ENCODE assay signal across 13 cellular contexts in the genomic region with DNA sequence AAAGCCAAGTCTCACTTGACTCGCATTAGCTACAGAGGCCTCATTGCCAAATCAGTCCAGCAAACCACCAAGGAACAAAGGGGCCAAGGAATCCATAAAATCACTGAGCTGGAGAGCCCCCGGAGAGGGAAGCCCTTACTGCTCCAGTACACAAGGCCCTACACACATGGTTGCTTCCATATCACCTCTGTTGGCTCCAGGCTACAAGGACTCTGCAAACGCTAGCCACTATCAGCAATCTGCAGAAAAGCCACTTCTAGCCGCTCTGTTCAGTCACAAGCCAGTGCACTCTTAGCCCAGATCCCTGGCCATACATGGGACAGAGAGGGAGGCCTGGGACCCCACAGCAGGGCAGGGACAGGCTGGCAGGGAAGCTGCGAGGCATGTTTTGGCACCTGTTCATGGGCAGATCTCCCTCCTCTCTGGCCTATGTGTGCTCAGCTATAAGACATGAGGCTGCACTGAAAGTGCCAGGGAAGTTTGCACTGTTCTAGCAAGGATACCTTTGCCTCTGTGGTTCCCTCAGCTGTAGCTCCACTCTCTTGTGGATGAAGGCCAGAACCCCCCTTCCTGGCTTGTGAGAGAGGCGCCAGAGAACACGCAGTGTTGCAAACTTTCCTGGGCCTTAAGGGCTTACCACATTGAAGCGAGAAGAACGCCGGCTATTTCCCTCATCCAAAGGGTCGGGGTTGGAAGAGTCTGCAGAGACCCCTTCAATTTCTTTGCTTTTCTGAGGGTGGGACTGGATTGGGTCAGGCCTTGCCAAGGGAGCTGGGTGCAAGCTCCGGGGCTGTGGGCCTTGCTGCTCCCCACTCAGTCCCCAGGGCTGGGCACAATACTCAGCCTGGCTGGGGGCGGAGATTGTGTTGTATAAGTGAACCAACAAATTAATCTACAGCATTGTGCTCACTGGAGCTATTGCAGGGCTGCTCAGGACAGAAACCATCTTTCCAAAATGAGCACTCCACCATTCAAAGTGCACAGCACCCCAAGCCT.
DNase-seq lines count a peak whose midpoint lies in the region; ATAC-seq and TF ChIP-seq lines count a peak whose summit lies in the region.
"Had no signal": no experiment of that assay in that cellular context is flagged by ENCODE, and none has a peak within 500 bp of the region (broad histone marks: within the 10 kb centered on the region; RNA-seq: fewer than 3 reads in every experiment).

No MANE protein-coding gene starts in this region.

- no peaks in the 10 kb centered on the region for H3K79me2 ChIP-seq in GM23338 (replicated peaks; ENCODE audit: insufficient read depth)

- H3K4me3 ChIP-seq in endodermal cell (ENCODE audit: low read length): no peak overlapping the region
- no peak overlapping the region for H3K4me3 ChIP-seq in spleen
- no peak overlapping the region for H3K4me3 ChIP-seq in GM23338

- intact Hi-C loops in spleen (cut with DNase I; ENCODE audit: low total_unique reads): loop anchor here (10.0 kb wide), 1 partner anchor 557 kb away; no protein-coding TSS in a partner anchor

- no peak for ATAC-seq in GM21529 (IDR thresholded peaks at IDR 0.05; ENCODE audit: unreplicated experiment)
- no peak for ATAC-seq in GM18909 (IDR thresholded peaks at IDR 0.05; ENCODE audit: poor library complexity, unreplicated experiment)
- no peak for ATAC-seq in GM23338
- ATAC-seq: stimulated activated naive CD8-positive, alpha-beta T cell treated with anti-CD3 and anti-CD28 coated beads, Interleukin-15, amount 100 ng/mL, for 72 hours had no signal

- H3K36me3 ChIP-seq in endodermal cell (ENCODE audit: control insufficient read depth, insufficient read depth, low read length) (no peaks in the 10 kb centered on the region), spleen (no peaks in the 10 kb centered on the region), GM23338 (ENCODE audit: insufficient read depth) (no peaks in the 10 kb centered on the region)

- H2AFZ ChIP-seq in GM23338: no peak overlapping the region

- no peaks in the 10 kb centered on the region for H4K20me1 ChIP-seq in GM23338 (replicated peaks; ENCODE audit: insufficient read depth)

- H3K27me3 ChIP-seq in endodermal cell (ENCODE audit: control insufficient read depth, insufficient read depth, low read length, poor library complexity, severe bottlenecking) (no peaks in the 10 kb centered on the region), spleen (replicated peaks in 1 of 7) (no peaks in the 10 kb centered on the region), GM23338 (ENCODE audit: insufficient read depth) (no peaks in the 10 kb centered on the region)

- H3K9me3 Mint-ChIP-seq in endodermal cell (no peaks in the 10 kb centered on the region), GM23338 (no peaks in the 10 kb centered on the region)
- H3K9me3 Mint-ChIP-seq: activated CD4-positive, alpha-beta T cell treated with anti-CD3 and anti-CD28 coated beads, Interleukin-2, amount 10 ng/mL, durations not matched to agents 7 days and 5 days; CD4-positive, CD25-positive, alpha-beta regulatory T cell; stimulated activated naive CD8-positive, alpha-beta T cell treated with anti-CD3 and anti-CD28 coated beads, Interleukin-15, amount 100 ng/mL, for 72 hours had no signal

- peaks cover 14% of the 10 kb centered on the region for H3K4me1 Mint-ChIP-seq in endodermal cell
- H3K4me1 Mint-ChIP-seq in GM23338: no peaks in the 10 kb centered on the region
- H3K4me1 Mint-ChIP-seq: activated CD4-positive, alpha-beta T cell treated with anti-CD3 and anti-CD28 coated beads, Interleukin-2, amount 10 ng/mL, durations not matched to agents 7 days and 5 days; CD4-positive, CD25-positive, alpha-beta regulatory T cell; stimulated activated naive CD8-positive, alpha-beta T cell treated with anti-CD3 and anti-CD28 coated beads, Interleukin-15, amount 100 ng/mL, for 72 hours had no signal

- WGBS in endodermal cell (ENCODE audit: insufficient coverage in 1 of 2, insufficient read length in 1 of 2), 2 experiments: 92 to 93% methylated on average over 9 to 12 of the region's 13 CpGs
- WGBS in spleen, 5 donors: 70 to 83% (median 80%) methylated on average over 10 to 13 of the region's 13 CpGs

- no peaks in the 10 kb centered on the region for H3F3A ChIP-seq in GM23338 (replicated peaks; ENCODE audit: low read depth)

- H3K9ac ChIP-seq in endodermal cell (ENCODE audit: extremely low read depth, low read length, poor library complexity, severe bottlenecking): no peak overlapping the region

- H3K27ac Mint-ChIP-seq in endodermal cell (no peak overlapping the region), GM23338 (no peak overlapping the region)
- H3K27ac Mint-ChIP-seq: activated CD4-positive, alpha-beta T cell treated with anti-CD3 and anti-CD28 coated beads, Interleukin-2, amount 10 ng/mL, durations not matched to agents 7 days and 5 days; CD4-positive, CD25-positive, alpha-beta regulatory T cell had no signal

- H3K27me3 Mint-ChIP-seq in endodermal cell (ENCODE audit: insufficient read depth): no peaks in the 10 kb centered on the region
- H3K27me3 Mint-ChIP-seq in GM23338 (ENCODE audit: insufficient read depth, low read depth, poor library complexity): peaks cover 9% of the 10 kb centered on the region
- H3K27me3 Mint-ChIP-seq: activated CD4-positive, alpha-beta T cell treated with anti-CD3 and anti-CD28 coated beads, Interleukin-2, amount 10 ng/mL, durations not matched to agents 7 days and 5 days; stimulated activated naive CD8-positive, alpha-beta T cell treated with anti-CD3 and anti-CD28 coated beads, Interleukin-15, amount 100 ng/mL, for 72 hours had no signal

- no peak for TF ChIP-seq CTCF in endodermal cell (conservative IDR thresholded peaks at IDR 0.05)
- no peak for TF ChIP-seq CTCF in spleen (IDR thresholded peaks at IDR 0.05 in 8 of 11, conservative IDR thresholded peaks at IDR 0.05 in 3 of 11)
- no peak for TF ChIP-seq CTCF in GM23338 (conservative IDR thresholded peaks at IDR 0.05; ENCODE audit: low read depth in 2 of 2)

- DNase-seq in NCI-H446 treated with DMSO at 0.1 percent for 48 hours (lab: John Stamatoyannopoulos, UW): peak; percentile 77
- DNase-seq in endodermal cell: no peak
- peak; percentile 46 for DNase-seq in medulla oblongata (ENCODE audit: extremely low spot score)
- peak; percentile 62 for DNase-seq in spleen
- DNase-seq in GM23338 (ENCODE audit: low spot score): no peak
- DNase-seq: activated CD4-positive, alpha-beta T cell treated with anti-CD3 and anti-CD28 coated beads, Interleukin-2, amount 10 ng/mL, durations not matched to agents 7 days and 5 days; activated gamma-delta T cell treated with Interleukin-2 at 50 U/mL for 16 hours; CD4-positive, CD25-positive, alpha-beta regulatory T cell; dermis blood vessel endothelial cell; stimulated activated naive CD8-positive, alpha-beta T cell treated with anti-CD3 and anti-CD28 coated beads, Interleukin-15, amount 100 ng/mL, for 72 hours had no signal

- H3K4me1 ChIP-seq in endodermal cell (ENCODE audit: control insufficient read depth, insufficient read depth, low read length) (no peaks in the 10 kb centered on the region), spleen (peaks cover 3 to 43% (median 26%) of the 10 kb centered on the region in 6 donors), GM23338 (ENCODE audit: insufficient read depth) (no peaks in the 10 kb centered on the region)

- H3K9me3 ChIP-seq in endodermal cell (ENCODE audit: control insufficient read depth, low read length) (peaks cover 5% of the 10 kb centered on the region), spleen (no peaks in the 10 kb centered on the region)

- no peaks in the 10 kb centered on the region for H3K9me2 ChIP-seq in GM23338 (ENCODE audit: insufficient read depth)

- no peaks in the 10 kb centered on the region for H3K36me3 Mint-ChIP-seq in endodermal cell (ENCODE audit: low read depth)
- H3K36me3 Mint-ChIP-seq in GM23338 (ENCODE audit: low read depth): no peaks in the 10 kb centered on the region
- H3K36me3 Mint-ChIP-seq: CD4-positive, CD25-positive, alpha-beta regulatory T cell had no signal

- no peak overlapping the region for H3K4me2 ChIP-seq in GM23338

- no peak for TF ChIP-seq POLR2A in spleen (IDR thresholded peaks at IDR 0.05)

- H3K27ac ChIP-seq in endodermal cell (ENCODE audit: low read depth, low read length) (peak overlapping the region; percentile 65), spleen (no peak overlapping the region), GM23338 (ENCODE audit: low read depth) (no peak overlapping the region)
- H3K27ac ChIP-seq: HL-60 had no signal

- no peak overlapping the region for H3K4me3 Mint-ChIP-seq in endodermal cell
- no peak overlapping the region for H3K4me3 Mint-ChIP-seq in GM23338
- H3K4me3 Mint-ChIP-seq: activated CD4-positive, alpha-beta T cell treated with anti-CD3 and anti-CD28 coated beads, Interleukin-2, amount 10 ng/mL, durations not matched to agents 7 days and 5 days; CD4-positive, CD25-positive, alpha-beta regulatory T cell; stimulated activated naive CD8-positive, alpha-beta T cell treated with anti-CD3 and anti-CD28 coated beads, Interleukin-15, amount 100 ng/mL, for 72 hours had no signal

TF ChIP-seq in GM23338, 12 proteins besides CTCF, POLR2A, EP300 and RAD21 (continues in another document):
- TF ChIP-seq, protein P1, sequence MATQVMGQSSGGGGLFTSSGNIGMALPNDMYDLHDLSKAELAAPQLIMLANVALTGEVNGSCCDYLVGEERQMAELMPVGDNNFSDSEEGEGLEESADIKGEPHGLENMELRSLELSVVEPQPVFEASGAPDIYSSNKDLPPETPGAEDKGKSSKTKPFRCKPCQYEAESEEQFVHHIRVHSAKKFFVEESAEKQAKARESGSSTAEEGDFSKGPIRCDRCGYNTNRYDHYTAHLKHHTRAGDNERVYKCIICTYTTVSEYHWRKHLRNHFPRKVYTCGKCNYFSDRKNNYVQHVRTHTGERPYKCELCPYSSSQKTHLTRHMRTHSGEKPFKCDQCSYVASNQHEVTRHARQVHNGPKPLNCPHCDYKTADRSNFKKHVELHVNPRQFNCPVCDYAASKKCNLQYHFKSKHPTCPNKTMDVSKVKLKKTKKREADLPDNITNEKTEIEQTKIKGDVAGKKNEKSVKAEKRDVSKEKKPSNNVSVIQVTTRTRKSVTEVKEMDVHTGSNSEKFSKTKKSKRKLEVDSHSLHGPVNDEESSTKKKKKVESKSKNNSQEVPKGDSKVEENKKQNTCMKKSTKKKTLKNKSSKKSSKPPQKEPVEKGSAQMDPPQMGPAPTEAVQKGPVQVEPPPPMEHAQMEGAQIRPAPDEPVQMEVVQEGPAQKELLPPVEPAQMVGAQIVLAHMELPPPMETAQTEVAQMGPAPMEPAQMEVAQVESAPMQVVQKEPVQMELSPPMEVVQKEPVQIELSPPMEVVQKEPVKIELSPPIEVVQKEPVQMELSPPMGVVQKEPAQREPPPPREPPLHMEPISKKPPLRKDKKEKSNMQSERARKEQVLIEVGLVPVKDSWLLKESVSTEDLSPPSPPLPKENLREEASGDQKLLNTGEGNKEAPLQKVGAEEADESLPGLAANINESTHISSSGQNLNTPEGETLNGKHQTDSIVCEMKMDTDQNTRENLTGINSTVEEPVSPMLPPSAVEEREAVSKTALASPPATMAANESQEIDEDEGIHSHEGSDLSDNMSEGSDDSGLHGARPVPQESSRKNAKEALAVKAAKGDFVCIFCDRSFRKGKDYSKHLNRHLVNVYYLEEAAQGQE (IDR thresholded peaks at IDR 0.05; ENCODE audit: unreplicated experiment): no peak
- TF ChIP-seq JUNB (IDR thresholded peaks at IDR 0.05; ENCODE audit: unreplicated experiment) (no peak), CREB1 (CRISPR knock-in tag; IDR thresholded peaks at IDR 0.05; ENCODE audit: low read depth) (no peak), ZNF331 (CRISPR knock-in tag; IDR thresholded peaks at IDR 0.05; ENCODE audit: low read depth) (no peak)

Comparison
In these comparisons a context has a peak if more than half of its experiments do, and no peak if none do; other contexts are left out.
1. DNase-seq: peak in NCI-H446 treated with DMSO at 0.1 percent for 48 hours (single experiment), medulla oblongata (single experiment) and spleen (single experiment); none in endodermal cell (single experiment) and GM23338 (single experiment).